ENCODE assay signal across 20 cellular contexts in genomic region chr9:18699749-18700148, GRCh38.
"Had no signal": no experiment of that assay in that cellular context is flagged by ENCODE, and none has a peak within 500 bp of the region (broad histone marks: within the 10 kb centered on the region; RNA-seq: fewer than 3 reads in every experiment).

No MANE protein-coding gene starts in this region.

- H3K27me3 ChIP-seq: esophagus muscularis mucosa, heart right ventricle, neutrophil, sigmoid colon, stomach had no signal

- H3K27ac ChIP-seq: epithelial cell of prostate, heart right ventricle, neutrophil, thoracic aorta had no signal

- H3K4me3 Mint-ChIP-seq: dendritic cell treated with granulocyte-macrophage colony-stimulating factor and Interleukin-4, amounts not matched to agents 40 ng/mL and 50 ng/mL, for 4 days; effector memory CD8-positive, alpha-beta T cell; naive thymus-derived CD8-positive, alpha-beta T cell had no signal

- H3K36me3 ChIP-seq: neutrophil, sigmoid colon had no signal

- H3K27ac Mint-ChIP-seq: dendritic cell treated with granulocyte-macrophage colony-stimulating factor and Interleukin-4, amounts not matched to agents 40 ng/mL and 50 ng/mL, for 4 days; effector memory CD8-positive, alpha-beta T cell; naive thymus-derived CD8-positive, alpha-beta T cell had no signal

- ATAC-seq: effector memory CD8-positive, alpha-beta T cell; heart right ventricle; mucosa of descending colon; naive thymus-derived CD8-positive, alpha-beta T cell had no signal

- H3K4me3 ChIP-seq: esophagus muscularis mucosa, heart right ventricle, mucosa of descending colon, sigmoid colon, stomach, thoracic aorta had no signal

- H3K9me3 ChIP-seq: neutrophil had no signal

- H3K4me1 Mint-ChIP-seq: naive thymus-derived CD8-positive, alpha-beta T cell had no signal

- H3K27me3 Mint-ChIP-seq: dendritic cell treated with granulocyte-macrophage colony-stimulating factor and Interleukin-4, amounts not matched to agents 40 ng/mL and 50 ng/mL, for 4 days had no signal

- DNase-seq: effector memory CD8-positive, alpha-beta T cell; foreskin melanocyte; heart right ventricle; hypothalamus; kidney glomerular epithelial cell; mucosa of descending colon; naive thymus-derived CD8-positive, alpha-beta T cell; posterior cingulate gyrus; sigmoid colon; small intestine; stimulated activated CD4-positive, alpha-beta T cell treated with anti-CD3 and anti-CD28 coated beads, Interleukin-12 subunit alpha, Interleukin-12 subunit beta, amount 100 ng/mL, for 4 hours; stimulated activated naive CD4-positive, alpha-beta T cell; stomach; substantia nigra; trophoblast cell had no signal
